Comparison of ENCODE assay signal across 9 cellular contexts in the genomic region with DNA sequence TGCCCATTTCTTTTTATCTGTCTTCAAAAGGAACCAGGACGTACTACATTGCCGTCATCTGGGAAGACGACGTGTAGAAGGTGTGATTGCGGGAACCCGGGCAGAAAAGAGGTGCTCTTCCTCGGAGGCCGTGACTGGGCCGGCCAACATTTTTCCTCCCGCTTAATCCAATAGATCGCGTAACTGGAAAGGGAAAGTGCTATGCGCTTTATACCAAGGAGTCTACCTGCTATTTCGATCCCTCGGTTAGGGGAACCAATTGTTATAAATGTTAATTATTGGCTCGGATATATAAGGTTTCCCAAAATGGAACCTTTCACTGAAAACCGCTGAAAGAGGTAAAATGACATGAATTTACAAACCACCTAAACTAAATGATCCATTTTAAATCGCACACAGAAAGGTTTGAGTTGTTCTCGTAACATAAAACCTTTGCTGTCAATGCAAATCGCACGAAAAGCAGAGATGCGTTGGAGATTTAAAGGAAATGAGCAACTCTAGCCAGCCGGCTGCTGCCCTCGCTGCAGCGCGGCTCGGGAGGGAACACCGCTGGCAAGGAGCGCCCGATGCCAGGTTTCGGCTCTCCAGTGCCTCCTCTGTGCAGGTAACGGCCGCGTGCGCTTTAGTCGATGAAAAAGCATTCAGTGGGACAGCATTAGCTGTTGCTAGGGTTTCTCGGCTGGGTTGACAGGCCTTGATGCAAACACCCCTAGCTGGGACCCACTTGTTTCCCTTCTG. TPM values are rescaled to one million over a fixed set of nuclear protein-coding genes. Genes with fewer than 3 reads are reported as not detected.
DNase-seq lines count a peak whose midpoint lies in the region; ATAC-seq and TF ChIP-seq lines count a peak whose summit lies in the region.
"Had no signal": no experiment of that assay in that cellular context is flagged by ENCODE, and none has a peak within 500 bp of the region (broad histone marks: within the 10 kb centered on the region; RNA-seq: fewer than 3 reads in every experiment).

No MANE protein-coding gene starts in this region.

- no peaks in the 10 kb centered on the region for H3K9me3 ChIP-seq in HUES6 (ENCODE audit: control insufficient read depth, insufficient read depth, low read depth, low read length)
- H3K9me3 ChIP-seq in suprapubic skin = no peaks in the 10 kb centered on the region

- no peak for TF ChIP-seq EP300 in suprapubic skin (IDR thresholded peaks at IDR 0.05)

- no peak for ATAC-seq in activated T-helper 17 cell treated with anti-CD3 and anti-CD28 coated beads, Interleukin-2, amount 50 U/mL, for 72 hours (replicated peaks)
- no peak for ATAC-seq in HG03469 (IDR thresholded peaks at IDR 0.05; ENCODE audit: unreplicated experiment)

- H3K4me3 ChIP-seq in HUES6 (ENCODE audit: low read depth, low read length) (peak overlapping the region; percentile 46; the same call in 1 of the 2 replicates), suprapubic skin (no peak overlapping the region)

- H3K9ac ChIP-seq in HUES6 (ENCODE audit: low read length) = no peak overlapping the region

- TF ChIP-seq POLR2A in suprapubic skin (IDR thresholded peaks at IDR 0.05) = no peak

- peak; percentile 51 for DNase-seq in DMS153 treated with DMSO at 0.1 percent for 48 hours (lab: John Stamatoyannopoulos, UW; ENCODE audit: unreplicated experiment)
- DNase-seq in nephron progenitor cell = peak; percentile 35
- DNase-seq in stimulated activated naive CD4-positive, alpha-beta T cell treated with Interleukin-2 at 50 U/mL for 16 hours (lab: John Stamatoyannopoulos, UW) = no peak
- DNase-seq in HuH-7 (ENCODE audit: low spot score) = no peak
- no peak for DNase-seq in suprapubic skin (ENCODE audit: low spot score in 2 of 2)
- DNase-seq: amygdala had no signal

- peaks cover 7% of the 10 kb centered on the region for H3K36me3 Mint-ChIP-seq in activated T-helper 17 cell treated with anti-CD3 and anti-CD28 coated beads, Interleukin-2, amount 50 U/mL, for 72 hours (ENCODE audit: low read depth)
- peaks cover 10% of the 10 kb centered on the region for H3K36me3 Mint-ChIP-seq in nephron progenitor cell (ENCODE audit: low read depth)

- peaks cover 100% of the 10 kb centered on the region for H3K27me3 ChIP-seq in HUES6 (ENCODE audit: control insufficient read depth, insufficient read depth, low read length)
- peaks cover 100% of the 10 kb centered on the region for H3K27me3 ChIP-seq in suprapubic skin

- H3K4me1 Mint-ChIP-seq in activated T-helper 17 cell treated with anti-CD3 and anti-CD28 coated beads, Interleukin-2, amount 50 U/mL, for 72 hours = peaks cover 20% of the 10 kb centered on the region
- H3K4me1 Mint-ChIP-seq in nephron progenitor cell = peaks cover 61% of the 10 kb centered on the region

- H3K9me3 Mint-ChIP-seq in activated T-helper 17 cell treated with anti-CD3 and anti-CD28 coated beads, Interleukin-2, amount 50 U/mL, for 72 hours = no peaks in the 10 kb centered on the region
- no peaks in the 10 kb centered on the region for H3K9me3 Mint-ChIP-seq in nephron progenitor cell

- TF ChIP-seq CTCF in nephron progenitor cell (IDR thresholded peaks at IDR 0.05) (no peak), suprapubic skin (IDR thresholded peaks at IDR 0.05) (no peak)

- H3K4me1 ChIP-seq in HUES6 (ENCODE audit: control insufficient read depth, insufficient read depth, low read length) (peaks cover 71% of the 10 kb centered on the region), suprapubic skin (peaks cover 74% of the 10 kb centered on the region)

- H3K27ac Mint-ChIP-seq in activated T-helper 17 cell treated with anti-CD3 and anti-CD28 coated beads, Interleukin-2, amount 50 U/mL, for 72 hours = no peak overlapping the region
- H3K27ac Mint-ChIP-seq in nephron progenitor cell = peak overlapping the region; percentile 99

- H3K27ac ChIP-seq in HUES6 (ENCODE audit: low read depth, low read length) (no peak overlapping the region), suprapubic skin (no peak overlapping the region)

- peaks cover 66% of the 10 kb centered on the region for H3K27me3 Mint-ChIP-seq in activated T-helper 17 cell treated with anti-CD3 and anti-CD28 coated beads, Interleukin-2, amount 50 U/mL, for 72 hours
- peaks cover 56% of the 10 kb centered on the region for H3K27me3 Mint-ChIP-seq in nephron progenitor cell (ENCODE audit: low read depth, poor library complexity)

- H3K4me3 Mint-ChIP-seq in activated T-helper 17 cell treated with anti-CD3 and anti-CD28 coated beads, Interleukin-2, amount 50 U/mL, for 72 hours = peak overlapping the region; percentile 42
- H3K4me3 Mint-ChIP-seq in nephron progenitor cell = peak overlapping the region; percentile 97

- 15% methylated on average over 34 of the region's 37 CpGs for WGBS in suprapubic skin

- H3K36me3 ChIP-seq in HUES6 (ENCODE audit: control insufficient read depth, insufficient read depth, low read length) (no peaks in the 10 kb centered on the region), suprapubic skin (no peaks in the 10 kb centered on the region)

RNA-seq across cellular contexts. Expression of gene SIX1, which starts 2.8 kb away (rescaled TPM):
- total RNA-seq in activated T-helper 17 cell treated with anti-CD3 and anti-CD28 coated beads, Interleukin-2, amount 50 U/mL, for 72 hours = not detected
- total RNA-seq in suprapubic skin = under 1 TPM in 2 of 4 donors, not detected in 2; 0.31 to 0.64 TPM

Comparison
In these comparisons a context has a peak if more than half of its experiments do, and no peak if none do; other contexts are left out.
1. DNase-seq: peak in DMS153 treated with DMSO at 0.1 percent for 48 hours (single experiment) and nephron progenitor cell (single experiment); none in stimulated activated naive CD4-positive, alpha-beta T cell treated with Interleukin-2 at 50 U/mL for 16 hours (single experiment), HuH-7 (single experiment) and suprapubic skin (0 of 2).